8 cellular contexts compared by ENCODE assay signal in the genomic region with DNA sequence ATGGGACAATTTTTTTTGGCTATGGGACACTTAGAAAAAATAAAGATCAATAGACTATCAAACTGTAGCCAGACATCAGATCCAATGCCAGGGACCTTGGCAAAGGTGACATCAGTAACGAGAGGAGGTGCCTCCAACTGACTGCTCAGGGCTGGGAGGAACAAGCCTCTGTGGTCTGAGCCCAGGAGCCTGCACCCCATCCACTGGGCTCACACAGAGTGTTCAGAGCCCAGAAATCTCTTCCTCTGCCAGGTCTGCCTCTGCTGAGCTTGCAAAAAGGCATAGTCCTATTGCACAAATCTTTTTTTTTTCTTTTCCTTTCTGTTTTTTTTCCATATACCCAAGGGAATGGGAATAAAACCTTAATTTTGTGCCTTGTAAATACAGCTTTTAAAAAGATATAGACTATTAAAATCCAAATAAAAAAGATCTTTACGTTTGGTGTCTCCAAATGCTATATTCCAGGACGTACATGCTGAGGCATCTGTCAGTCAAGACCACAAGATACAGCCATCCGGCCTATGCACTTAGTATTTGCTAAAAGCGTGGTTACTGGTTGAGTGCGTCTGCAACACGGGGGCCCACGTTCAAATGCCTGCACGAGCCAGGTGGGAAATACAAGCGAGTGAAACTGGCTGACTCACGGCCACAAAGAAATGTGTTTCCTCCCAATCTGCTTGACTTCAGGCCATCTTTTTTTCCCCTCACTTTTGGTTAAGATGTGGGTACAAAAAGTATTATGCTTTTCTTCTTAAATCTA.
DNase-seq lines count a peak whose midpoint lies in the region; ATAC-seq, FAIRE-seq and TF ChIP-seq lines count a peak whose summit lies in the region.

No MANE protein-coding gene starts in this region.

- DNase-seq in RCC 7860 (ENCODE audit: low spot score) (peak; percentile 7), DMS 273 (lab: John Stamatoyannopoulos, UW; ENCODE audit: unreplicated experiment) (no peak), nephron progenitor cell (no peak), DMS114 treated with DMSO at 0.1 percent for 48 hours (lab: John Stamatoyannopoulos, UW; ENCODE audit: unreplicated experiment) (no peak)
- DNase-seq in activated T-helper 9 cell treated with anti-CD3 and anti-CD28 coated beads, Interleukin-2, amount 50 U/mL, for 16 hours (ENCODE audit: low read depth) = peak; percentile 73
- DNase-seq in stimulated activated CD4-positive, alpha-beta T cell treated with anti-CD3 and anti-CD28 coated beads, Interleukin-1b, Interleukin-23, amount 100 ng/mL, for 1 hour (ENCODE audit: low read depth in 2 of 2) = peak; percentile 46 to 51

- H3K27me3 Mint-ChIP-seq in nephron progenitor cell (ENCODE audit: low read depth, poor library complexity) = peaks cover 9% of the 10 kb centered on the region

- no peaks in the 10 kb centered on the region for H3K36me3 Mint-ChIP-seq in nephron progenitor cell (ENCODE audit: low read depth)

- no peak overlapping the region for H3K4me3 Mint-ChIP-seq in nephron progenitor cell

- H3K4me1 Mint-ChIP-seq in nephron progenitor cell = peaks cover 13% of the 10 kb centered on the region

- ATAC-seq in GM18519 (IDR thresholded peaks at IDR 0.05; ENCODE audit: low FRiP score, unreplicated experiment) = peak; percentile 83
- ATAC-seq in HG02943 (IDR thresholded peaks at IDR 0.05; ENCODE audit: low read depth, unreplicated experiment) = peak; percentile 95

- TF ChIP-seq CTCF in nephron progenitor cell (IDR thresholded peaks at IDR 0.05) = no peak

- H3K9me3 Mint-ChIP-seq in nephron progenitor cell = no peaks in the 10 kb centered on the region

- no peak for FAIRE-seq in RCC 7860 (lab: Jason Lieb, UNC)

- H3K27ac Mint-ChIP-seq in nephron progenitor cell = no peak overlapping the region

Comparison
In these comparisons a context has a peak if more than half of its experiments do, and no peak if none do; other contexts are left out.
1. DNase-seq: peak in RCC 7860 (single experiment), activated T-helper 9 cell treated with anti-CD3 and anti-CD28 coated beads, Interleukin-2, amount 50 U/mL, for 16 hours (single experiment) and stimulated activated CD4-positive, alpha-beta T cell treated with anti-CD3 and anti-CD28 coated beads, Interleukin-1b, Interleukin-23, amount 100 ng/mL, for 1 hour (2 of 2); none in DMS 273 (single experiment), nephron progenitor cell (single experiment) and DMS114 treated with DMSO at 0.1 percent for 48 hours (single experiment).